ENCODE assay signal across 18 cellular contexts in genomic region chr1:58839871-58840835, GRCh38. TPM values are rescaled to one million over a fixed set of nuclear protein-coding genes. Genes with fewer than 3 reads are reported as not detected.
DNase-seq lines count a peak whose midpoint lies in the region; ATAC-seq and TF ChIP-seq lines count a peak whose summit lies in the region.
"Had no signal": no experiment of that assay in that cellular context is flagged by ENCODE, and none has a peak within 500 bp of the region (broad histone marks: within the 10 kb centered on the region; RNA-seq: fewer than 3 reads in every experiment).

No MANE protein-coding gene starts in this region.

- H3K4me3 Mint-ChIP-seq in GM23338 (no peak overlapping the region), type B pancreatic cell (peak overlapping the region; percentile 22)
- H3K4me3 Mint-ChIP-seq: activated naive CD4-positive, alpha-beta T cell treated with anti-CD3 and anti-CD28 coated beads for 36 hours; natural killer cell had no signal

- H2AFZ ChIP-seq in GM23338 (peak overlapping the region; percentile 52; the same call in 1 of the 2 replicates), SK-N-SH (ENCODE audit: low read depth) (peak overlapping the region; percentile 67)

- H3K27me3 Mint-ChIP-seq in GM23338 (ENCODE audit: insufficient read depth, low read depth, poor library complexity) = peaks cover 8% of the 10 kb centered on the region
- no peaks in the 10 kb centered on the region for H3K27me3 Mint-ChIP-seq in type B pancreatic cell

- H3K36me3 ChIP-seq in GM23338 (ENCODE audit: insufficient read depth) = no peaks in the 10 kb centered on the region
- H3K36me3 ChIP-seq in SK-N-SH (replicated peaks in 1 of 2; ENCODE audit: control insufficient read depth in 1 of 2, insufficient read depth in 2 of 2, low read length in 1 of 2) = no peaks in the 10 kb centered on the region
- H3K36me3 ChIP-seq: heart left ventricle, spleen had no signal

- H3K4me1 Mint-ChIP-seq in GM23338 (no peaks in the 10 kb centered on the region), type B pancreatic cell (ENCODE audit: unreplicated experiment) (peaks cover 21% of the 10 kb centered on the region)

- H3K4me2 ChIP-seq in GM23338 = no peak overlapping the region
- peak overlapping the region; percentile 32 for H3K4me2 ChIP-seq in SK-N-SH

- TF ChIP-seq RAD21 in SK-N-SH (IDR thresholded peaks at IDR 0.05; ENCODE audit: low read length) = no peak

- H3K9me2 ChIP-seq in GM23338 (ENCODE audit: insufficient read depth) = no peaks in the 10 kb centered on the region
- no peaks in the 10 kb centered on the region for H3K9me2 ChIP-seq in SK-N-SH

- H4K20me1 ChIP-seq in GM23338 (replicated peaks; ENCODE audit: insufficient read depth) (no peaks in the 10 kb centered on the region), SK-N-SH (ENCODE audit: insufficient read depth) (no peaks in the 10 kb centered on the region)

- 86% methylated on average over 5 of the region's 5 CpGs for WGBS in SK-N-SH (ENCODE audit: low lambda C conversion rate)

- no peaks in the 10 kb centered on the region for H3K4me1 ChIP-seq in GM23338 (ENCODE audit: insufficient read depth)
- peaks cover 7 to 16% of the 10 kb centered on the region in 2 experiments; a peak in 3 of 4 replicates for H3K4me1 ChIP-seq in SK-N-SH (ENCODE audit: control insufficient read depth in 1 of 2, insufficient read depth in 2 of 2, low read depth in 1 of 2, low read length in 1 of 2)

- TF ChIP-seq CTCF in GM23338 (conservative IDR thresholded peaks at IDR 0.05; ENCODE audit: low read depth in 2 of 2) (no peak), SK-N-SH (IDR thresholded peaks at IDR 0.05) (no peak), fibroblast of the aortic adventitia (IDR thresholded peaks at IDR 0.05; ENCODE audit: insufficient read depth, low read length) (peak; percentile 4), type B pancreatic cell (conservative IDR thresholded peaks at IDR 0.05) (no peak)

- no peak overlapping the region for H3K27ac ChIP-seq in GM23338 (ENCODE audit: low read depth)
- H3K27ac ChIP-seq in SK-N-SH (ENCODE audit: low read depth in 2 of 2, low read length in 1 of 2) = peak overlapping the region; percentile 50 to 75; a peak in 3 of 4 replicates
- H3K27ac ChIP-seq: C4-2B, coronary artery, epithelial cell of prostate, heart left ventricle, spleen had no signal

- H3K9me3 Mint-ChIP-seq in GM23338 (no peaks in the 10 kb centered on the region), type B pancreatic cell (peaks cover 8% of the 10 kb centered on the region)
- H3K9me3 Mint-ChIP-seq: activated naive CD4-positive, alpha-beta T cell treated with anti-CD3 and anti-CD28 coated beads for 36 hours; natural killer cell had no signal

- no peak for DNase-seq in GM23338 (ENCODE audit: low spot score)
- no peak for DNase-seq in SK-N-SH
- peak; percentile 63 for DNase-seq in fibroblast of the aortic adventitia (ENCODE audit: low read depth)
- DNase-seq in type B pancreatic cell (ENCODE audit: extremely low spot score, unreplicated experiment) = no peak
- DNase-seq in DMS53 (lab: John Stamatoyannopoulos, UW) = no peak
- DNase-seq: activated CD4-positive, alpha-beta T cell treated with anti-CD3 and anti-CD28 coated beads, Interleukin-2, amount 50 U/mL, for 48 hours; activated naive CD4-positive, alpha-beta T cell treated with anti-CD3 and anti-CD28 coated beads for 36 hours; DMS79 treated with DMSO at 0.1 percent for 48 hours; heart left ventricle; natural killer cell; NCI-H82; spleen; SW 1271 had no signal

- no peak overlapping the region for H3K4me3 ChIP-seq in GM23338
- no peak overlapping the region for H3K4me3 ChIP-seq in SK-N-SH (ENCODE audit: low read depth in 2 of 2, low read length in 1 of 2)
- no peak overlapping the region for H3K4me3 ChIP-seq in fibroblast of the aortic adventitia (ENCODE audit: low read depth, low read length)
- H3K4me3 ChIP-seq: coronary artery, heart left ventricle, spleen had no signal

- H3K27me3 ChIP-seq in GM23338 (ENCODE audit: insufficient read depth) (no peaks in the 10 kb centered on the region), SK-N-SH (ENCODE audit: insufficient read depth) (no peaks in the 10 kb centered on the region)
- H3K27me3 ChIP-seq: heart left ventricle, spleen had no signal

- no peaks in the 10 kb centered on the region for H3K36me3 Mint-ChIP-seq in GM23338 (ENCODE audit: low read depth)
- H3K36me3 Mint-ChIP-seq in type B pancreatic cell = no peaks in the 10 kb centered on the region
- H3K36me3 Mint-ChIP-seq: natural killer cell had no signal

- POLR2A ChIA-PET in SK-N-SH (lab: Yijun Ruan, JAX) = no interaction called here

- no peak overlapping the region for H3K27ac Mint-ChIP-seq in GM23338
- no peak overlapping the region for H3K27ac Mint-ChIP-seq in type B pancreatic cell
- H3K27ac Mint-ChIP-seq: activated naive CD4-positive, alpha-beta T cell treated with anti-CD3 and anti-CD28 coated beads for 36 hours; natural killer cell had no signal

- H3K79me2 ChIP-seq in GM23338 (replicated peaks; ENCODE audit: insufficient read depth) = no peaks in the 10 kb centered on the region
- H3K79me2 ChIP-seq in SK-N-SH (ENCODE audit: insufficient read depth) = no peaks in the 10 kb centered on the region

- H3K9me3 ChIP-seq in SK-N-SH = no peaks in the 10 kb centered on the region
- H3K9me3 ChIP-seq: heart left ventricle, spleen had no signal

- H3K9ac ChIP-seq in SK-N-SH = no peak overlapping the region

- H3F3A ChIP-seq in GM23338 (replicated peaks; ENCODE audit: low read depth) = no peaks in the 10 kb centered on the region
- peaks cover 25% of the 10 kb centered on the region for H3F3A ChIP-seq in SK-N-SH (replicated peaks; ENCODE audit: insufficient read depth)

- ATAC-seq in GM23338 = no peak
- no peak for ATAC-seq in HG02642 (IDR thresholded peaks at IDR 0.05; ENCODE audit: poor library complexity, unreplicated experiment)
- ATAC-seq in HG03439 (IDR thresholded peaks at IDR 0.05; ENCODE audit: unreplicated experiment) = no peak
- ATAC-seq: heart left ventricle, natural killer cell had no signal

- CTCF ChIA-PET in SK-N-SH (lab: Yijun Ruan, JAX) = interaction anchor here (1.6 kb wide), 1 partner anchor 14 kb away, joined by 5 read pairs; no protein-coding TSS in a partner anchor

- peak in 1 of 2 experiments; percentile 34; a peak in 1 of 4 replicates for TF ChIP-seq EP300 in SK-N-SH (IDR thresholded peaks at IDR 0.05; ENCODE audit: borderline replicate concordance in 1 of 2, low read depth in 1 of 2, low read length in 1 of 2)

TF ChIP-seq in GM23338, 12 proteins besides CTCF, POLR2A, EP300 and RAD21 (continues in another document):
- TF ChIP-seq NANOG (IDR thresholded peaks at IDR 0.05; ENCODE audit: borderline replicate concordance) (no peak), STAT1 (IDR thresholded peaks at IDR 0.05; ENCODE audit: unreplicated experiment) (no peak), EZH2 (IDR thresholded peaks at IDR 0.05; ENCODE audit: low read depth, unreplicated experiment) (no peak), ZNF331 (CRISPR knock-in tag; IDR thresholded peaks at IDR 0.05; ENCODE audit: low read depth) (no peak), POLR2AphosphoS5 (IDR thresholded peaks at IDR 0.05; ENCODE audit: low read depth) (no peak)

TF ChIP-seq in SK-N-SH, 30 proteins besides CTCF, POLR2A, EP300 and RAD21 (continues in another document):
- TF ChIP-seq JUND (IDR thresholded peaks at IDR 0.05) = peak; percentile 50
- TF ChIP-seq USF2 (IDR thresholded peaks at IDR 0.05; ENCODE audit: borderline replicate concordance, low read depth, low read length) = no peak
- TF ChIP-seq TCF12 (IDR thresholded peaks at IDR 0.05) = peak; percentile 68
- TF ChIP-seq, protein P1, sequence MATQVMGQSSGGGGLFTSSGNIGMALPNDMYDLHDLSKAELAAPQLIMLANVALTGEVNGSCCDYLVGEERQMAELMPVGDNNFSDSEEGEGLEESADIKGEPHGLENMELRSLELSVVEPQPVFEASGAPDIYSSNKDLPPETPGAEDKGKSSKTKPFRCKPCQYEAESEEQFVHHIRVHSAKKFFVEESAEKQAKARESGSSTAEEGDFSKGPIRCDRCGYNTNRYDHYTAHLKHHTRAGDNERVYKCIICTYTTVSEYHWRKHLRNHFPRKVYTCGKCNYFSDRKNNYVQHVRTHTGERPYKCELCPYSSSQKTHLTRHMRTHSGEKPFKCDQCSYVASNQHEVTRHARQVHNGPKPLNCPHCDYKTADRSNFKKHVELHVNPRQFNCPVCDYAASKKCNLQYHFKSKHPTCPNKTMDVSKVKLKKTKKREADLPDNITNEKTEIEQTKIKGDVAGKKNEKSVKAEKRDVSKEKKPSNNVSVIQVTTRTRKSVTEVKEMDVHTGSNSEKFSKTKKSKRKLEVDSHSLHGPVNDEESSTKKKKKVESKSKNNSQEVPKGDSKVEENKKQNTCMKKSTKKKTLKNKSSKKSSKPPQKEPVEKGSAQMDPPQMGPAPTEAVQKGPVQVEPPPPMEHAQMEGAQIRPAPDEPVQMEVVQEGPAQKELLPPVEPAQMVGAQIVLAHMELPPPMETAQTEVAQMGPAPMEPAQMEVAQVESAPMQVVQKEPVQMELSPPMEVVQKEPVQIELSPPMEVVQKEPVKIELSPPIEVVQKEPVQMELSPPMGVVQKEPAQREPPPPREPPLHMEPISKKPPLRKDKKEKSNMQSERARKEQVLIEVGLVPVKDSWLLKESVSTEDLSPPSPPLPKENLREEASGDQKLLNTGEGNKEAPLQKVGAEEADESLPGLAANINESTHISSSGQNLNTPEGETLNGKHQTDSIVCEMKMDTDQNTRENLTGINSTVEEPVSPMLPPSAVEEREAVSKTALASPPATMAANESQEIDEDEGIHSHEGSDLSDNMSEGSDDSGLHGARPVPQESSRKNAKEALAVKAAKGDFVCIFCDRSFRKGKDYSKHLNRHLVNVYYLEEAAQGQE (IDR thresholded peaks at IDR 0.05; ENCODE audit: low read depth, low read length) = 0 out of 2 replicates have a peak, but pooled peaks have one; percentile 19
- no peak for TF ChIP-seq GABPA (IDR thresholded peaks at IDR 0.05; ENCODE audit: low read depth)
- TF ChIP-seq YY1 (IDR thresholded peaks at IDR 0.05; ENCODE audit: low read depth) = no peak
- TF ChIP-seq FOSL2 (IDR thresholded peaks at IDR 0.05; ENCODE audit: borderline replicate concordance, low read depth) = peak; percentile 59; the same call in 1 of the 2 replicates

RNA-seq across cellular contexts. Expression of gene JUN, which starts 56.3 kb away (rescaled TPM):
- 21.6 and 28.5 TPM in 2 replicates for total RNA-seq in GM23338 (2014; rRNA removed; shearing (Covaris generic))
- polyA plus RNA-seq in GM23338 (2016; fragmentation: Nextera tagmentation; extraction: Ambion mirVana) = 19.6 and 23.3 TPM in 2 replicates
- 54.6 and 66.5 TPM in 2 replicates for polyA plus RNA-seq in SK-N-SH (2012; rRNA removed)
- 34.2 and 46.9 TPM in 2 replicates for polyA plus RNA-seq in SK-N-SH (2012; cell fraction: cytosol; rRNA removed)
- 83.5 and 100 TPM in 2 replicates for polyA plus RNA-seq in SK-N-SH (2012; cell fraction: nucleus; rRNA removed)
- total RNA-seq in fibroblast of the aortic adventitia (ENCODE audit: low replicate concordance) = 30.7 and 55.0 TPM in 2 replicates
- 160 and 262 TPM in 2 replicates for total RNA-seq in type B pancreatic cell (ENCODE audit: low replicate concordance)
